In the genomic region with DNA sequence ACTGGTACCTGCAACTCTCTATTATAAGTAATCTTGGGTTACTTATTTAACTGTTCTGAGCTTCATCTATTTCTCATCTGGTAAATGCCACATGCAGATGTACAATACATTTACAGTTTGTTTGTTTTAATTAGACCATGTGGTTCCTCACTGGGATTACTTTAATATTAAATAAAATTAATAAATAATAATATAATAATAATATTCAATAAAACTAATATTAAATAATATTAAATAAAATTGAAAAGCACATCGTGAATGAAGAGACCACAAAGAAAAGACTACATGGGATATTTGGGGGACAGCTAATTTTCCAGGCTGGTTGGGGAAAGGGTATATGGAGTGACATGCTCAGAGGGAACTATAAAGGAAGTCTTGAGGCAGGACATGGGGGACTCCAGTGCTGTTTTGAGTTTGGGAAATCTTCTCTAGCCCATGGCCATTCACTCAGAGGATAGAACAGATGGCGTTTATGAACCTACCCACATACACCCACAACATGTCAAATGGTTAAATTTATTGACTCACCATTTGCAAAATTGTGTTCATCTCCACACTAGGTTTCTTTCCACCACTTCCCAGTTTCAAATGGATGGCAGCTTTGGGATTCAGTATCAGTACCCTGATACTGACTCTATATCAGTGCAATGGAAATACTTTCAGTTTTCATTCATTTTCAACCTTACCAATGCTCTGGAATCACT, we compare ENCODE assay signal across 20 cellular contexts. TPM values are rescaled to one million over a fixed set of nuclear protein-coding genes. Genes with fewer than 3 reads are reported as not detected.
DNase-seq lines count a peak whose midpoint lies in the region; ATAC-seq and TF ChIP-seq lines count a peak whose summit lies in the region.
"Had no signal": no experiment of that assay in that cellular context is flagged by ENCODE, and none has a peak within 500 bp of the region (broad histone marks: within the 10 kb centered on the region; RNA-seq: fewer than 3 reads in every experiment).

No MANE protein-coding gene starts in this region.

- no peaks in the 10 kb centered on the region for H3K9me3 Mint-ChIP-seq in WTC11
- H3K9me3 Mint-ChIP-seq: CD8-positive, alpha-beta T cell; GM23338; H9; HFFc6 had no signal

- CTCF ChIA-PET in WTC11 (lab: Charles Lee): interaction anchor here (1.1 kb wide), 1 partner anchor 26 kb away, joined by 3 read pairs; the partner anchor contains the start of gene DIRAS3

- no peaks in the 10 kb centered on the region for H3K27me3 Mint-ChIP-seq in WTC11 (ENCODE audit: low read depth)
- H3K27me3 Mint-ChIP-seq: B cell; CD4-positive, CD25-positive, alpha-beta regulatory T cell had no signal

- no peak overlapping the region for H3K4me3 Mint-ChIP-seq in WTC11
- H3K4me3 Mint-ChIP-seq: B cell; CD4-positive, CD25-positive, alpha-beta regulatory T cell; CD8-positive, alpha-beta T cell; GM23338; H9; HFFc6 had no signal

- DNase-seq in NCI-H2171 treated with DMSO at 0.1 percent for 48 hours (lab: John Stamatoyannopoulos, UW): peak; percentile 12
- no peak for DNase-seq in NCI-H2171 (lab: John Stamatoyannopoulos, UW)
- peak; percentile 5 for DNase-seq in DMS 273 treated with DMSO at 0.1 percent for 48 hours (lab: John Stamatoyannopoulos, UW)
- no peak for DNase-seq in WTC11 (ENCODE audit: low spot score)
- DNase-seq in HPDE6-E6E7 (ENCODE audit: extremely low spot score): no peak
- DNase-seq in NCI-H510A (lab: John Stamatoyannopoulos, UW): no peak
- DNase-seq: 8988T; Caco-2; CD4-positive, CD25-positive, alpha-beta regulatory T cell; CD8-positive, alpha-beta T cell; DMS53; DMS79 treated with DMSO at 0.1 percent for 48 hours; GF-D8; H9; HFFc6 had no signal

- H3K36me3 Mint-ChIP-seq in WTC11: no peaks in the 10 kb centered on the region
- H3K36me3 Mint-ChIP-seq: CD4-positive, CD25-positive, alpha-beta regulatory T cell; CD8-positive, alpha-beta T cell had no signal

- no peak for TF ChIP-seq CTCF in WTC11 (IDR thresholded peaks at IDR 0.05)

- H3K27ac Mint-ChIP-seq in WTC11: no peak overlapping the region
- H3K27ac Mint-ChIP-seq: B cell; CD4-positive, CD25-positive, alpha-beta regulatory T cell; CD8-positive, alpha-beta T cell; GM23338; H9; HFFc6 had no signal

- POLR2A ChIA-PET in WTC11 (lab: Charles Lee): no interaction called here

- H3K4me1 Mint-ChIP-seq in WTC11: peaks cover 10% of the 10 kb centered on the region
- H3K4me1 Mint-ChIP-seq: B cell; CD4-positive, CD25-positive, alpha-beta regulatory T cell had no signal

- ATAC-seq in WTC11 (no peak), HG03097 (IDR thresholded peaks at IDR 0.05; ENCODE audit: low FRiP score, unreplicated experiment) (no peak)
- ATAC-seq: CD8-positive, alpha-beta T cell; GM23338; HCT116 had no signal

TF ChIP-seq in WTC11, 78 proteins besides CTCF, POLR2A, EP300 and RAD21:
- TF ChIP-seq, protein P1, sequence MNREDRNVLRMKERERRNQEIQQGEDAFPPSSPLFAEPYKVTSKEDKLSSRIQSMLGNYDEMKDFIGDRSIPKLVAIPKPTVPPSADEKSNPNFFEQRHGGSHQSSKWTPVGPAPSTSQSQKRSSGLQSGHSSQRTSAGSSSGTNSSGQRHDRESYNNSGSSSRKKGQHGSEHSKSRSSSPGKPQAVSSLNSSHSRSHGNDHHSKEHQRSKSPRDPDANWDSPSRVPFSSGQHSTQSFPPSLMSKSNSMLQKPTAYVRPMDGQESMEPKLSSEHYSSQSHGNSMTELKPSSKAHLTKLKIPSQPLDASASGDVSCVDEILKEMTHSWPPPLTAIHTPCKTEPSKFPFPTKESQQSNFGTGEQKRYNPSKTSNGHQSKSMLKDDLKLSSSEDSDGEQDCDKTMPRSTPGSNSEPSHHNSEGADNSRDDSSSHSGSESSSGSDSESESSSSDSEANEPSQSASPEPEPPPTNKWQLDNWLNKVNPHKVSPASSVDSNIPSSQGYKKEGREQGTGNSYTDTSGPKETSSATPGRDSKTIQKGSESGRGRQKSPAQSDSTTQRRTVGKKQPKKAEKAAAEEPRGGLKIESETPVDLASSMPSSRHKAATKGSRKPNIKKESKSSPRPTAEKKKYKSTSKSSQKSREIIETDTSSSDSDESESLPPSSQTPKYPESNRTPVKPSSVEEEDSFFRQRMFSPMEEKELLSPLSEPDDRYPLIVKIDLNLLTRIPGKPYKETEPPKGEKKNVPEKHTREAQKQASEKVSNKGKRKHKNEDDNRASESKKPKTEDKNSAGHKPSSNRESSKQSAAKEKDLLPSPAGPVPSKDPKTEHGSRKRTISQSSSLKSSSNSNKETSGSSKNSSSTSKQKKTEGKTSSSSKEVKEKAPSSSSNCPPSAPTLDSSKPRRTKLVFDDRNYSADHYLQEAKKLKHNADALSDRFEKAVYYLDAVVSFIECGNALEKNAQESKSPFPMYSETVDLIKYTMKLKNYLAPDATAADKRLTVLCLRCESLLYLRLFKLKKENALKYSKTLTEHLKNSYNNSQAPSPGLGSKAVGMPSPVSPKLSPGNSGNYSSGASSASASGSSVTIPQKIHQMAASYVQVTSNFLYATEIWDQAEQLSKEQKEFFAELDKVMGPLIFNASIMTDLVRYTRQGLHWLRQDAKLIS (CRISPR knock-in tag; IDR thresholded peaks at IDR 0.05; ENCODE audit: borderline replicate concordance): no peak
- TF ChIP-seq HMGA2 (CRISPR knock-in tag; IDR thresholded peaks at IDR 0.05) (peak; percentile 99), ARID4B (CRISPR knock-in tag; IDR thresholded peaks at IDR 0.05; ENCODE audit: borderline replicate concordance) (no peak)

RNA-seq across cellular contexts. Expression of gene DIRAS3, which starts 25.6 kb away (rescaled TPM):
- 0.14 to 0.22 TPM (median 0.16 TPM) in 3 replicates for total RNA-seq in WTC11 (2021)
- total RNA-seq: B cell; Caco-2; CD4-positive, CD25-positive, alpha-beta regulatory T cell; CD8-positive, alpha-beta T cell; G401; H9 had no signal

Comparison
In these comparisons a context has a peak if more than half of its experiments do, and no peak if none do; other contexts are left out.
1. DNase-seq: peak in NCI-H2171 treated with DMSO at 0.1 percent for 48 hours (single experiment) and DMS 273 treated with DMSO at 0.1 percent for 48 hours (single experiment); none in NCI-H2171 (single experiment), WTC11 (single experiment), HPDE6-E6E7 (single experiment) and NCI-H510A (single experiment).